Comparison of ENCODE assay signal across 8 cellular contexts in genomic region chr12:4164591-4165558, GRCh38.
DNase-seq lines count a peak whose midpoint lies in the region; ATAC-seq and TF ChIP-seq lines count a peak whose summit lies in the region.

No MANE protein-coding gene starts in this region.

- no peaks in the 10 kb centered on the region for H3K79me2 ChIP-seq in smooth muscle cell (ENCODE audit: low read depth)

- peaks cover 6% of the 10 kb centered on the region; the same call in 1 of the 2 replicates for H3K27me3 ChIP-seq in BLaER1
- no peaks in the 10 kb centered on the region for H3K27me3 ChIP-seq in smooth muscle cell (ENCODE audit: low read depth)

- TF ChIP-seq CTCF in smooth muscle cell (IDR thresholded peaks at IDR 0.05; ENCODE audit: borderline replicate concordance, insufficient read depth, poor library complexity, severe bottlenecking), result no peak

- no peaks in the 10 kb centered on the region for H3F3A ChIP-seq in smooth muscle cell (ENCODE audit: low read depth)

- peak overlapping the region; percentile 95 for H3K4me2 ChIP-seq in BLaER1
- H3K4me2 ChIP-seq in smooth muscle cell, result peak overlapping the region; percentile 82

- ATAC-seq in GM21528 (IDR thresholded peaks at IDR 0.05; ENCODE audit: low FRiP score, unreplicated experiment) (peak; percentile 77), SK-N-SH treated with all-trans-retinoic acid at 6 μM for 48 hours (peak; percentile 66)

- WGBS in smooth muscle cell (ENCODE audit: low lambda C conversion rate), result 20% methylated on average over 47 of the region's 61 CpGs

- H3K27ac ChIP-seq in BLaER1 (peak overlapping the region; percentile 87), smooth muscle cell (ENCODE audit: low read depth) (peak overlapping the region; percentile 88)

- H2AFZ ChIP-seq in smooth muscle cell (ENCODE audit: low read depth), result peak overlapping the region; percentile 92

- H3K9me3 ChIP-seq in BLaER1, result no peaks in the 10 kb centered on the region
- peaks cover 6% of the 10 kb centered on the region for H3K9me3 ChIP-seq in iPS-18c (ENCODE audit: control insufficient read depth, insufficient read depth, low read length)
- H3K9me3 ChIP-seq in smooth muscle cell (replicated peaks; ENCODE audit: low read depth), result no peaks in the 10 kb centered on the region

- H4K20me1 ChIP-seq in BLaER1, result no peaks in the 10 kb centered on the region
- no peaks in the 10 kb centered on the region for H4K20me1 ChIP-seq in smooth muscle cell (ENCODE audit: low read depth)

- no peaks in the 10 kb centered on the region for H3K36me3 ChIP-seq in BLaER1
- no peaks in the 10 kb centered on the region for H3K36me3 ChIP-seq in smooth muscle cell (ENCODE audit: low read depth)

- DNase-seq in astrocyte of the hippocampus (ENCODE audit: low read depth, low spot score) (peak; percentile 87), smooth muscle cell (lab: John Stamatoyannopoulos, UW; ENCODE audit: unreplicated experiment) (peak; percentile 35), SK-N-DZ (ENCODE audit: low spot score) (no peak), cerebellum (ENCODE audit: low spot score) (no peak)

- peaks cover 45% of the 10 kb centered on the region for H3K4me1 ChIP-seq in BLaER1
- no peaks in the 10 kb centered on the region for H3K4me1 ChIP-seq in smooth muscle cell (ENCODE audit: low read depth)

- peak overlapping the region; percentile 74 for H3K9ac ChIP-seq in BLaER1
- peak overlapping the region; percentile 74 for H3K9ac ChIP-seq in smooth muscle cell (ENCODE audit: low read depth)

- H3K4me3 ChIP-seq in BLaER1 (peak overlapping the region; percentile 65), iPS-18c (ENCODE audit: insufficient read depth, low read depth, low read length) (peak overlapping the region; percentile 60), smooth muscle cell (peak overlapping the region; percentile 44)

TF ChIP-seq in SK-N-SH treated with all-trans-retinoic acid at 6 μM for 48 hours, 23 proteins besides CTCF, POLR2A, EP300 and RAD21:
- TF ChIP-seq OSR1 (CRISPR knock-in tag; IDR thresholded peaks at IDR 0.05), result no peak
- TF ChIP-seq CREB5 (CRISPR knock-in tag; IDR thresholded peaks at IDR 0.05; ENCODE audit: low read depth), result no peak
- no peak for TF ChIP-seq GLIS3 (CRISPR knock-in tag; IDR thresholded peaks at IDR 0.05)
- no peak for TF ChIP-seq BACH2 (CRISPR knock-in tag; IDR thresholded peaks at IDR 0.05; ENCODE audit: borderline replicate concordance)
- no peak for TF ChIP-seq TCF4 (CRISPR knock-in tag; IDR thresholded peaks at IDR 0.05; ENCODE audit: borderline replicate concordance)
- TF ChIP-seq CSDC2 (CRISPR knock-in tag; IDR thresholded peaks at IDR 0.05), result no peak

Comparison
In these comparisons a context has a peak if more than half of its experiments do, and no peak if none do; other contexts are left out.
1. DNase-seq: peak in astrocyte of the hippocampus (single experiment) and smooth muscle cell (single experiment); none in SK-N-DZ (single experiment) and cerebellum (single experiment).
2. Peak in every context shown above with its lines, with median percentiles within 50 percentile points of each other: H3K4me3 ChIP-seq.